In the genomic region with DNA sequence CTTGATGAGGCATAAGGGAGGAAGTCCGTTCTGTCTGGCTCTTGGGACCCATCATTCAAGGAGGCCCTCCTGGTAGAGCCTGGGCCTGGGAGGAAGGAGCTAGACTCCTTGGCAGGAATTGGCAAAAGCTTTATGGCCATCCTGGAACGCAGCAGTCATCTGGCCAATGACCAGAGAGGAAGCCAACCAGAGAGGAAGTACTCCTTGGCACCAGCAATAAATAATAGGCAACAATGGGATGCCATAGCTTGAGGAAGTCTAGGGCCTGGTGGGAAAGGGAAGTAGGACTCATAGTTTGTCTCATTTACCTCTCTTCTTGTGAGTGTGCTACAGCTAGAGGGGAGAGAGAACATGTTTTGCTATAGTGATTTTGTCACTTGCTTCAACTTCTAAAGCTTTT, we compare ENCODE assay signal across 12 cellular contexts. TPM values are rescaled to one million over a fixed set of nuclear protein-coding genes. Genes with fewer than 3 reads are reported as not detected.
A peak's percentile ranks its signal among the peaks of the same experiment; 100 is the strongest.
DNase-seq lines count a peak whose midpoint lies in the region; ATAC-seq lines count a peak whose summit lies in the region.
"Had no signal": no experiment of that assay in that cellular context is flagged by ENCODE, and none has a peak within 500 bp of the region (broad histone marks: within the 10 kb centered on the region; RNA-seq: fewer than 3 reads in every experiment).

No MANE protein-coding gene starts in this region.

- peaks cover 4% of the 10 kb centered on the region for H3K9me3 Mint-ChIP-seq in activated T-helper 2 cell treated with anti-CD3 and anti-CD28 coated beads, Interferon-gamma antibody, Interleukin-2, Interleukin-4, amounts not matched to agents 10 μg/mL and 5 μg/mL and 100 μg/mL, durations not matched to agents 14 hours and 24 hours and 36 hours
- peaks cover 3% of the 10 kb centered on the region for H3K9me3 Mint-ChIP-seq in memory B cell

- no peak overlapping the region for H3K4me3 Mint-ChIP-seq in activated T-helper 2 cell treated with anti-CD3 and anti-CD28 coated beads, Interferon-gamma antibody, Interleukin-2, Interleukin-4, amounts not matched to agents 10 μg/mL and 5 μg/mL and 100 μg/mL, durations not matched to agents 14 hours and 24 hours and 36 hours (ENCODE audit: low read depth)
- no peak overlapping the region for H3K4me3 Mint-ChIP-seq in memory B cell
- H3K4me3 Mint-ChIP-seq: nephron had no signal

- peaks cover 54% of the 10 kb centered on the region for H3K36me3 Mint-ChIP-seq in activated T-helper 2 cell treated with anti-CD3 and anti-CD28 coated beads, Interferon-gamma antibody, Interleukin-2, Interleukin-4, amounts not matched to agents 10 μg/mL and 5 μg/mL and 100 μg/mL, durations not matched to agents 14 hours and 24 hours and 36 hours (ENCODE audit: low read depth)
- peaks cover 35% of the 10 kb centered on the region for H3K36me3 Mint-ChIP-seq in memory B cell

- peak; percentile 70 for DNase-seq in CD1c-positive myeloid dendritic cell (ENCODE audit: extremely low spot score)
- DNase-seq in HT1080 (ENCODE audit: low read depth) = peak; percentile 17
- DNase-seq in activated T-helper 2 cell treated with anti-CD3 and anti-CD28 coated beads, Interferon-gamma antibody, Interleukin-2, Interleukin-4, amounts not matched to agents 10 μg/mL and 5 μg/mL and 100 μg/mL, durations not matched to agents 14 hours and 24 hours and 36 hours (ENCODE audit: low spot score) = no peak
- DNase-seq in memory B cell (ENCODE audit: low spot score in 2 of 2) = no peak
- DNase-seq: erythroblast, NCI-H1105, NCI-H526, small intestine had no signal

- H3K27ac Mint-ChIP-seq in activated T-helper 2 cell treated with anti-CD3 and anti-CD28 coated beads, Interferon-gamma antibody, Interleukin-2, Interleukin-4, amounts not matched to agents 10 μg/mL and 5 μg/mL and 100 μg/mL, durations not matched to agents 14 hours and 24 hours and 36 hours = peak overlapping the region; percentile 52
- H3K27ac Mint-ChIP-seq in memory B cell = peak overlapping the region; percentile 89
- H3K27ac Mint-ChIP-seq: nephron had no signal

- H3K27me3 Mint-ChIP-seq in activated T-helper 2 cell treated with anti-CD3 and anti-CD28 coated beads, Interferon-gamma antibody, Interleukin-2, Interleukin-4, amounts not matched to agents 10 μg/mL and 5 μg/mL and 100 μg/mL, durations not matched to agents 14 hours and 24 hours and 36 hours (ENCODE audit: low read depth) = no peaks in the 10 kb centered on the region
- H3K27me3 Mint-ChIP-seq in memory B cell = no peaks in the 10 kb centered on the region

- ATAC-seq in memory B cell (ENCODE audit: low read depth) (no peak), HG03439 (IDR thresholded peaks at IDR 0.05; ENCODE audit: unreplicated experiment) (no peak), HG03354 (IDR thresholded peaks at IDR 0.05; ENCODE audit: poor library complexity, severe bottlenecking, unreplicated experiment) (no peak), HG03139 (IDR thresholded peaks at IDR 0.05; ENCODE audit: unreplicated experiment) (no peak)

- intact Hi-C loops in activated T-helper 2 cell treated with anti-CD3 and anti-CD28 coated beads, Interferon-gamma antibody, Interleukin-2, Interleukin-4, amounts not matched to agents 10 μg/mL and 5 μg/mL and 100 μg/mL, durations not matched to agents 14 hours and 24 hours and 36 hours (cut with micrococcal nuclease) = loop anchor here (5.0 to 10.0 kb wide), 2 partner anchors 33 to 294 kb away; no protein-coding TSS in a partner anchor

- H3K4me1 Mint-ChIP-seq in activated T-helper 2 cell treated with anti-CD3 and anti-CD28 coated beads, Interferon-gamma antibody, Interleukin-2, Interleukin-4, amounts not matched to agents 10 μg/mL and 5 μg/mL and 100 μg/mL, durations not matched to agents 14 hours and 24 hours and 36 hours (ENCODE audit: low read depth) = peaks cover 65% of the 10 kb centered on the region
- peaks cover 47% of the 10 kb centered on the region for H3K4me1 Mint-ChIP-seq in memory B cell
- H3K4me1 Mint-ChIP-seq: nephron had no signal

RNA-seq across cellular contexts. Expression of gene MSN, which starts 53.1 kb away (rescaled TPM):
- total RNA-seq in HT1080 (2014; rRNA removed; shearing (Covaris generic)) = 366 and 417 TPM in 2 replicates
- 365 and 431 TPM in 2 replicates for polyA plus RNA-seq in HT1080 (2015; cell fraction: cytosol; rRNA removed)
- 1,141 and 1,173 TPM in 2 replicates for polyA plus RNA-seq in HT1080 (2015; cell fraction: nucleus; rRNA removed)
- 473 and 476 TPM in 2 replicates for total RNA-seq in activated T-helper 2 cell treated with anti-CD3 and anti-CD28 coated beads, Interferon-gamma antibody, Interleukin-2, Interleukin-4, amounts not matched to agents 10 μg/mL and 5 μg/mL and 100 μg/mL, durations not matched to agents 14 hours and 24 hours and 36 hours

Comparison
In these comparisons a context has a peak if more than half of its experiments do, and no peak if none do; other contexts are left out.
1. DNase-seq: peak in CD1c-positive myeloid dendritic cell (single experiment) and HT1080 (single experiment); none in activated T-helper 2 cell treated with anti-CD3 and anti-CD28 coated beads, Interferon-gamma antibody, Interleukin-2, Interleukin-4, amounts not matched to agents 10 μg/mL and 5 μg/mL and 100 μg/mL, durations not matched to agents 14 hours and 24 hours and 36 hours (single experiment) and memory B cell (0 of 2).